Comparison of ENCODE assay signal across 9 cellular contexts in genomic region chr13:30119476-30119875, GRCh38.
DNase-seq lines count a peak whose midpoint lies in the region; ATAC-seq and TF ChIP-seq lines count a peak whose summit lies in the region.
"Had no signal": no experiment of that assay in that cellular context is flagged by ENCODE, and none has a peak within 500 bp of the region (broad histone marks: within the 10 kb centered on the region; RNA-seq: fewer than 3 reads in every experiment).

No MANE protein-coding gene starts in this region.

- POLR2A ChIA-PET in CD8-positive, alpha-beta T cell (lab: Charles Lee), result interaction anchor here (1.3 to 1.6 kb wide), 2 partner anchors 13 to 184 kb away, joined by 4 to 6 read pairs; no protein-coding TSS in a partner anchor

- H3K27me3 Mint-ChIP-seq in CD8-positive, alpha-beta T cell (ENCODE audit: low read depth), result no peaks in the 10 kb centered on the region
- H3K27me3 Mint-ChIP-seq in brain, result peaks cover 7% of the 10 kb centered on the region
- H3K27me3 Mint-ChIP-seq in natural killer cell (ENCODE audit: low read depth in 2 of 2), result peaks cover 0 to 2% of the 10 kb centered on the region in 2 donors

- TF ChIP-seq POLR2A in lower leg skin (IDR thresholded peaks at IDR 0.05), result no peak
- TF ChIP-seq POLR2A in Peyer's patch (IDR thresholded peaks at IDR 0.05), result no peak

- H3K79me2 ChIP-seq in Loucy (ENCODE audit: insufficient read depth, low read length), result no peaks in the 10 kb centered on the region

- no peak overlapping the region for H2AFZ ChIP-seq in Loucy (ENCODE audit: low read length)

- ATAC-seq in CD8-positive, alpha-beta T cell, result peak; percentile 32
- ATAC-seq in natural killer cell, result no peak

- H3K27me3 ChIP-seq in CD8-positive, alpha-beta T cell (ENCODE audit: insufficient read depth, low read length), result no peaks in the 10 kb centered on the region
- H3K27me3 ChIP-seq in Loucy (ENCODE audit: insufficient read depth, low read length, poor library complexity, severe bottlenecking) (no peaks in the 10 kb centered on the region), dorsolateral prefrontal cortex (no peaks in the 10 kb centered on the region), Peyer's patch (no peaks in the 10 kb centered on the region)

- H3K4me3 Mint-ChIP-seq in CD8-positive, alpha-beta T cell, result peak overlapping the region; percentile 0
- H3K4me3 Mint-ChIP-seq in brain, result peak overlapping the region in 2 of 5 experiments; percentile 1 to 26
- peak overlapping the region; percentile 11 for H3K4me3 Mint-ChIP-seq in natural killer cell

- no peaks in the 10 kb centered on the region for H3K9me2 ChIP-seq in Loucy (replicated peaks; ENCODE audit: low read depth, low read length)

- peaks cover 13% of the 10 kb centered on the region for H3F3A ChIP-seq in Loucy (ENCODE audit: low read depth)

- peaks cover 40% of the 10 kb centered on the region for H3K4me1 Mint-ChIP-seq in CD8-positive, alpha-beta T cell (ENCODE audit: low read depth)
- peaks cover 35% of the 10 kb centered on the region for H3K4me1 Mint-ChIP-seq in brain
- peaks cover 50% of the 10 kb centered on the region in 2 donors for H3K4me1 Mint-ChIP-seq in natural killer cell

- no peak overlapping the region for H3K27ac ChIP-seq in CD8-positive, alpha-beta T cell (ENCODE audit: low read depth, low read length)
- no peak overlapping the region for H3K27ac ChIP-seq in dorsolateral prefrontal cortex
- H3K27ac ChIP-seq in Peyer's patch, result no peak overlapping the region

- H3K9me3 Mint-ChIP-seq in CD8-positive, alpha-beta T cell, result no peaks in the 10 kb centered on the region
- H3K9me3 Mint-ChIP-seq in brain, result peaks cover 0 to 6% (median 0%) of the 10 kb centered on the region in 5 experiments
- H3K9me3 Mint-ChIP-seq in natural killer cell, result no peaks in the 10 kb centered on the region

- H3K9me3 ChIP-seq in CD8-positive, alpha-beta T cell (ENCODE audit: low read length), result no peaks in the 10 kb centered on the region
- H3K9me3 ChIP-seq in Loucy (ENCODE audit: insufficient read depth, low read depth, low read length) (no peaks in the 10 kb centered on the region), Peyer's patch (no peaks in the 10 kb centered on the region)

- peak overlapping the region; percentile 1 for H3K27ac Mint-ChIP-seq in CD8-positive, alpha-beta T cell
- H3K27ac Mint-ChIP-seq in brain (peak overlapping the region in 3 of 5 experiments; percentile 12 to 64 (median 19)), natural killer cell (peak overlapping the region in 1 of 2 donors; percentile 14)

- 8 to 12% methylated on average over 6 of the region's 6 CpGs for WGBS in lower leg skin, 2 donors

- no peaks in the 10 kb centered on the region for H3K36me3 Mint-ChIP-seq in CD8-positive, alpha-beta T cell
- no peaks in the 10 kb centered on the region for H3K36me3 Mint-ChIP-seq in brain
- no peaks in the 10 kb centered on the region for H3K36me3 Mint-ChIP-seq in natural killer cell

- no peak for TF ChIP-seq CTCF in CD8-positive, alpha-beta T cell (IDR thresholded peaks at IDR 0.05)
- TF ChIP-seq CTCF in Loucy (conservative IDR thresholded peaks at IDR 0.05; ENCODE audit: low read length), result no peak
- no peak for TF ChIP-seq CTCF in brain (conservative IDR thresholded peaks at IDR 0.05)
- TF ChIP-seq CTCF in natural killer cell (IDR thresholded peaks at IDR 0.05), result no peak
- TF ChIP-seq CTCF in dorsolateral prefrontal cortex (IDR thresholded peaks at IDR 0.05 in 54 of 56, conservative IDR thresholded peaks at IDR 0.05 in 2 of 56; ENCODE audit: low read depth in 1 of 56, partially characterized antibody in 56 of 56), result no peak
- no peak for TF ChIP-seq CTCF in lower leg skin (IDR thresholded peaks at IDR 0.05)
- TF ChIP-seq CTCF in Peyer's patch (IDR thresholded peaks at IDR 0.05), result no peak

- peak in 3 of 7 experiments; percentile 16 to 61 (median 36) for DNase-seq in CD8-positive, alpha-beta T cell
- DNase-seq in natural killer cell (no peak), dorsolateral prefrontal cortex (no peak), lower leg skin (ENCODE audit: low spot score in 2 of 2) (no peak), Peyer's patch (no peak), GM19240 (ENCODE audit: insufficient read length, low spot score) (no peak)
- DNase-seq: NK-92 treated with Interleukin-12 subunit alpha and Interleukin-12 subunit beta, amount 100 ng/mL, for 24 hours had no signal

- H3K36me3 ChIP-seq in CD8-positive, alpha-beta T cell (ENCODE audit: insufficient read depth, low read length), result no peaks in the 10 kb centered on the region
- H3K36me3 ChIP-seq in Loucy (ENCODE audit: insufficient read depth, low read length) (no peaks in the 10 kb centered on the region), Peyer's patch (no peaks in the 10 kb centered on the region)

- no peaks in the 10 kb centered on the region for H4K20me1 ChIP-seq in Loucy (ENCODE audit: insufficient read depth, low read length, poor library complexity, severe bottlenecking)

- peaks cover 32% of the 10 kb centered on the region for H3K4me1 ChIP-seq in CD8-positive, alpha-beta T cell (ENCODE audit: insufficient read depth, low read length)
- H3K4me1 ChIP-seq in Loucy (ENCODE audit: insufficient read depth, low read length, poor library complexity, severe bottlenecking), result peaks cover 60% of the 10 kb centered on the region
- H3K4me1 ChIP-seq in Peyer's patch, result peaks cover 0 to 7% (median 0%) of the 10 kb centered on the region in 4 donors

- CTCF ChIA-PET in CD8-positive, alpha-beta T cell (lab: Charles Lee), result interaction anchor here (1.1 to 21.2 kb wide), 7 partner anchors 8 to 611 kb away, joined by 3 to 630 read pairs (median 8); no protein-coding TSS in a partner anchor

- intact Hi-C loops in CD8-positive, alpha-beta T cell (cut with DNase I, micrococcal nuclease), result loop anchor here in 1 of 2 experiments (5.0 to 10.0 kb wide), 2 partner anchors 348 to 525 kb away; partner anchors contain the start of genes HMGB1 and SLC7A1
- intact Hi-C loops in natural killer cell (cut with micrococcal nuclease) (loop anchor here (10.0 kb wide), 2 partner anchors 195 to 525 kb away; partner anchors contain the start of gene SLC7A1), dorsolateral prefrontal cortex (cut with DNase I) (loop anchor here (10.0 kb wide), 1 partner anchor 525 kb away; the partner anchor contains the start of gene SLC7A1 (in 2 of the 2)), lower leg skin (cut with DNase I; ENCODE audit: low total_unique reads) (loop anchor here (5.0 to 10.0 kb wide), 2 partner anchors 355 to 612 kb away; no protein-coding TSS in a partner anchor)

- H3K4me2 ChIP-seq in Loucy (ENCODE audit: low read depth, low read length, poor library complexity, severe bottlenecking), result peak overlapping the region; percentile 95

- no peak overlapping the region for H3K4me3 ChIP-seq in CD8-positive, alpha-beta T cell (ENCODE audit: low read depth, low read length)
- H3K4me3 ChIP-seq in Loucy (ENCODE audit: low read length, poor library complexity, severe bottlenecking) (peak overlapping the region; percentile 68), dorsolateral prefrontal cortex (no peak overlapping the region), lower leg skin (ENCODE audit: low read depth, poor library complexity, severe bottlenecking) (no peak overlapping the region), Peyer's patch (no peak overlapping the region)

- peak overlapping the region; percentile 71 for H3K9ac ChIP-seq in Loucy (ENCODE audit: low read depth, low read length, poor library complexity, severe bottlenecking)
